In genomic region chr1:180482425-180483275, GRCh38 we compare ENCODE assay signal across 8 cellular contexts. TPM values are rescaled to one million over a fixed set of nuclear protein-coding genes. Genes with fewer than 3 reads are reported as not detected.
DNase-seq lines count a peak whose midpoint lies in the region; ATAC-seq, FAIRE-seq and TF ChIP-seq lines count a peak whose summit lies in the region.

No MANE protein-coding gene starts in this region.

- peak; percentile 55 for TF ChIP-seq CTCF in bronchial epithelial cell (IDR thresholded peaks at IDR 0.05; ENCODE audit: insufficient read depth, low read length, severe bottlenecking)
- peak; percentile 64 for TF ChIP-seq CTCF in liver (IDR thresholded peaks at IDR 0.05; ENCODE audit: low read depth, low read length, missing input control)

- H3K36me3 ChIP-seq in bronchial epithelial cell (ENCODE audit: control insufficient read depth, insufficient read depth, low read length) (peaks cover 9% of the 10 kb centered on the region), liver (ENCODE audit: control insufficient read depth in 4 of 4, insufficient read depth in 3 of 4, low read depth in 1 of 4, low read length in 3 of 4) (peaks cover 0 to 3% (median 1%) of the 10 kb centered on the region in 4 donors)

- H3K9ac ChIP-seq in liver (ENCODE audit: low read depth in 1 of 2, low read length in 2 of 2), result no peak overlapping the region

- FAIRE-seq in bronchial epithelial cell (lab: Jason Lieb, UNC), result no peak

- H3K4me1 ChIP-seq in liver (ENCODE audit: control insufficient read depth in 4 of 4, insufficient read depth in 4 of 4, low read length in 3 of 4), result no peaks in the 10 kb centered on the region

- peak; percentile 58 to 75 for TF ChIP-seq RAD21 in liver (IDR thresholded peaks at IDR 0.05)

- H3K4me3 ChIP-seq in bronchial epithelial cell (ENCODE audit: low read depth, low read length), result no peak overlapping the region
- no peak overlapping the region for H3K4me3 ChIP-seq in liver (ENCODE audit: low read depth in 1 of 3, low read length in 3 of 3)

- WGBS in liver, result 26% methylated on average over 10 of the region's 10 CpGs

- DNase-seq in D341Med (ENCODE audit: low spot score), result peak; percentile 43
- DNase-seq in HCEC 1CT, result peak; percentile 50
- DNase-seq in NCI-H82 treated with DMSO at 0.1 percent for 48 hours (lab: John Stamatoyannopoulos, UW; ENCODE audit: unreplicated experiment), result peak; percentile 26
- peak; percentile 58 for DNase-seq in bronchial epithelial cell (ENCODE audit: low read depth)

- ATAC-seq in HG03442 (IDR thresholded peaks at IDR 0.05; ENCODE audit: unreplicated experiment) (no peak), HG02571 (IDR thresholded peaks at IDR 0.05; ENCODE audit: unreplicated experiment) (no peak), GM19035 (IDR thresholded peaks at IDR 0.05; ENCODE audit: unreplicated experiment) (no peak)

- no peak overlapping the region for H3K27ac ChIP-seq in liver (ENCODE audit: low read depth in 1 of 2, low read length in 2 of 2)

- H3K27me3 ChIP-seq in bronchial epithelial cell (ENCODE audit: control insufficient read depth, insufficient read depth, low read length), result no peaks in the 10 kb centered on the region
- no peaks in the 10 kb centered on the region for H3K27me3 ChIP-seq in liver (ENCODE audit: control insufficient read depth in 4 of 4, insufficient read depth in 4 of 4, low read length in 3 of 4)

- H3K9me3 ChIP-seq in liver (ENCODE audit: control insufficient read depth in 4 of 4, low read length in 3 of 4), result no peaks in the 10 kb centered on the region

TF ChIP-seq in liver, 16 proteins besides CTCF, POLR2A, EP300 and RAD21:
- peak in 1 of 2 donors; percentile 22 for TF ChIP-seq HNF4A (conservative IDR thresholded peaks at IDR 0.05)
- no peak for TF ChIP-seq EGR1 (IDR thresholded peaks at IDR 0.05; ENCODE audit: low read depth in 2 of 2)

RNA-seq across cellular contexts. Expression of gene ACBD6, which starts 19.7 kb away (rescaled TPM):
- total RNA-seq in bronchial epithelial cell, result 98.6 and 118 TPM in 2 replicates
- total RNA-seq in liver, result 10 to 100 TPM; 16.1 to 17.3 TPM
- 10 to 100 TPM in 1 of 2 donors, 1 to 10 TPM in 1; 8.3 to 11.9 TPM for polyA plus RNA-seq in liver
